ENCODE assay signal across 1 cellular context in genomic region chr18:50280707-50281294, GRCh38.
A peak's percentile ranks its signal among the peaks of the same experiment; 100 is the strongest.
TF ChIP-seq lines count a peak whose summit lies in the region.

No MANE protein-coding gene starts in this region.

TF ChIP-seq in GM12878, 131 proteins besides CTCF, POLR2A, EP300 and RAD21:
- TF ChIP-seq MXI1 (IDR thresholded peaks at IDR 0.05; ENCODE audit: low read depth, low read length) (no peak), SPI1 (IDR thresholded peaks at IDR 0.05; ENCODE audit: borderline replicate concordance, insufficient read depth, low read depth, low read length) (no peak), IKZF2 (IDR thresholded peaks at IDR 0.05) (peak; percentile 13 to 29; a peak in 1 of 4 replicates)
TF ChIP-seq in GM12878: peak in this region for 1.
